In the genomic region with DNA sequence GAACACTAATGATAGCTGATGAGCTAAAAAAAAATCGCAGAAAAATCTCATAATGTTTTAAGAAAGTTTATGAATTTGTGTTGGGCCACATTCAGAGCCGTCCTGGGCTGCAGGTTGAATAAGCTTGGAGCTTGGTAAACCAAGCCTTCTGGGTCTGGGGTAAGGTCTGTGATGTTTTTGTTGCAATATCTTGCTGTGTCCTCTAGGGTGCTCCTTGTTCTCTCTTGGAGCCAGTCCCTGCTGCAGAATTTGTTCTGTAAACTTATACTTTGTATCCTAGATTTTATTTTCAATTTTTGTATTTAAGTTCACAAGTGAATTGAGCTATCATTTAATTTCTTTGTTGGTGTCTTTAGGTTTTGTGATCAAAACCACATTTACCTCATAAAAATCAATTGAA, we compare ENCODE assay signal across 8 cellular contexts.
DNase-seq lines count a peak whose midpoint lies in the region; ATAC-seq and TF ChIP-seq lines count a peak whose summit lies in the region.
"Had no signal": no experiment of that assay in that cellular context is flagged by ENCODE, and none has a peak within 500 bp of the region (broad histone marks: within the 10 kb centered on the region; RNA-seq: fewer than 3 reads in every experiment).

No MANE protein-coding gene starts in this region.

- H3K36me3 ChIP-seq in WERI-Rb-1: no peaks in the 10 kb centered on the region

- no peaks in the 10 kb centered on the region for H3K9me3 ChIP-seq in WERI-Rb-1 (ENCODE audit: severe bottlenecking)

- no peak overlapping the region for H3K4me3 ChIP-seq in WERI-Rb-1 (ENCODE audit: low read depth, low read length)

- peaks cover 0 to 7% (median 0%) of the 10 kb centered on the region in 9 donors for H3K9me3 Mint-ChIP-seq in naive thymus-derived CD8-positive, alpha-beta T cell

- ATAC-seq in GM18861 (IDR thresholded peaks at IDR 0.05; ENCODE audit: unreplicated experiment): peak; percentile 89
- ATAC-seq in HG02973 (IDR thresholded peaks at IDR 0.05; ENCODE audit: unreplicated experiment): peak; percentile 87
- ATAC-seq in naive thymus-derived CD8-positive, alpha-beta T cell: no peak

- no peak overlapping the region for H3K4me3 Mint-ChIP-seq in naive thymus-derived CD8-positive, alpha-beta T cell

- H3K27me3 Mint-ChIP-seq in naive thymus-derived CD8-positive, alpha-beta T cell: peaks cover 0 to 18% (median 2%) of the 10 kb centered on the region in 5 donors

- no peak overlapping the region for H3K27ac Mint-ChIP-seq in naive thymus-derived CD8-positive, alpha-beta T cell

- H3K4me1 Mint-ChIP-seq in naive thymus-derived CD8-positive, alpha-beta T cell: no peaks in the 10 kb centered on the region

- H3K36me3 Mint-ChIP-seq in naive thymus-derived CD8-positive, alpha-beta T cell: no peaks in the 10 kb centered on the region

- no peaks in the 10 kb centered on the region for H3K27me3 ChIP-seq in WERI-Rb-1 (ENCODE audit: insufficient read depth, low read depth, severe bottlenecking)

- peak; percentile 64 for TF ChIP-seq CTCF in WERI-Rb-1 (IDR thresholded peaks at IDR 0.05; ENCODE audit: low read depth, low read length)

- POLR2A ChIA-PET in naive thymus-derived CD8-positive, alpha-beta T cell (lab: Charles Lee): no interaction called here

- H3K27ac ChIP-seq in WERI-Rb-1: no peak overlapping the region

- DNase-seq in WERI-Rb-1 (peak; percentile 20), myocyte (ENCODE audit: low read depth) (peak; percentile 22), COR-L47 (lab: John Stamatoyannopoulos, UW) (no peak), kidney tubule cell (ENCODE audit: low spot score) (no peak)
- DNase-seq in naive thymus-derived CD8-positive, alpha-beta T cell: no peak
- DNase-seq: SHP77 had no signal

Comparison
In these comparisons a context has a peak if more than half of its experiments do, and no peak if none do; other contexts are left out.
1. ATAC-seq: peak in GM18861 (single experiment) and HG02973 (single experiment); none in naive thymus-derived CD8-positive, alpha-beta T cell (0 of 2).
2. DNase-seq: peak in WERI-Rb-1 (single experiment) and myocyte (single experiment); none in COR-L47 (single experiment), naive thymus-derived CD8-positive, alpha-beta T cell (0 of 10) and kidney tubule cell (single experiment).